ENCODE assay signal across 9 cellular contexts in genomic region chr10:63206576-63206975, GRCh38.
DNase-seq lines count a peak whose midpoint lies in the region; ATAC-seq and TF ChIP-seq lines count a peak whose summit lies in the region.
"Had no signal": no experiment of that assay in that cellular context is flagged by ENCODE, and none has a peak within 500 bp of the region (broad histone marks: within the 10 kb centered on the region; RNA-seq: fewer than 3 reads in every experiment).

No MANE protein-coding gene starts in this region.

- TF ChIP-seq EP300 in tibial nerve (IDR thresholded peaks at IDR 0.05) = no peak

- H3K9me3 ChIP-seq in right lobe of liver (no peaks in the 10 kb centered on the region), tibial nerve (no peaks in the 10 kb centered on the region)

- H3K4me1 ChIP-seq in right lobe of liver (peaks cover 0 to 14% (median 2%) of the 10 kb centered on the region in 4 donors), tibial nerve (peaks cover 0 to 83% (median 36%) of the 10 kb centered on the region in 4 donors)

- H3K36me3 ChIP-seq in right lobe of liver = peaks cover 0 to 24% (median 9%) of the 10 kb centered on the region in 4 donors
- peaks cover 0 to 5% (median 0%) of the 10 kb centered on the region in 3 donors for H3K36me3 ChIP-seq in tibial nerve

- peaks cover 35% of the 10 kb centered on the region for H3K36me3 Mint-ChIP-seq in activated naive CD8-positive, alpha-beta T cell treated with anti-CD3 and anti-CD28 coated beads, Interleukin-2, amount 10 ng/mL, durations not matched to agents 7 days and 5 days
- H3K36me3 Mint-ChIP-seq in activated naive CD8-positive, alpha-beta T cell treated with anti-CD3 and anti-CD28 coated beads for 36 hours = peaks cover 39% of the 10 kb centered on the region
- H3K36me3 Mint-ChIP-seq in activated T-helper 17 cell treated with anti-CD3 and anti-CD28 coated beads, Interleukin-2, amount 50 U/mL, for 72 hours (ENCODE audit: low read depth) = peaks cover 86% of the 10 kb centered on the region

- POLR2A ChIA-PET in activated naive CD8-positive, alpha-beta T cell treated with anti-CD3 and anti-CD28 coated beads, Interleukin-2, amount 10 ng/mL, durations not matched to agents 7 days and 5 days (lab: Charles Lee) = interaction anchor here (0.6 to 1.5 kb wide), 2 partner anchors 63 to 258 kb away, joined by 4 to 5 read pairs; no protein-coding TSS in a partner anchor

- H3K27ac Mint-ChIP-seq in activated naive CD8-positive, alpha-beta T cell treated with anti-CD3 and anti-CD28 coated beads, Interleukin-2, amount 10 ng/mL, durations not matched to agents 7 days and 5 days = peak overlapping the region; percentile 87
- no peak overlapping the region for H3K27ac Mint-ChIP-seq in activated naive CD8-positive, alpha-beta T cell treated with anti-CD3 and anti-CD28 coated beads for 36 hours
- peak overlapping the region; percentile 74 for H3K27ac Mint-ChIP-seq in activated T-helper 17 cell treated with anti-CD3 and anti-CD28 coated beads, Interleukin-2, amount 50 U/mL, for 72 hours

- peaks cover 51% of the 10 kb centered on the region for H3K4me1 Mint-ChIP-seq in activated naive CD8-positive, alpha-beta T cell treated with anti-CD3 and anti-CD28 coated beads, Interleukin-2, amount 10 ng/mL, durations not matched to agents 7 days and 5 days
- H3K4me1 Mint-ChIP-seq in activated naive CD8-positive, alpha-beta T cell treated with anti-CD3 and anti-CD28 coated beads for 36 hours = peaks cover 45% of the 10 kb centered on the region
- H3K4me1 Mint-ChIP-seq in activated T-helper 17 cell treated with anti-CD3 and anti-CD28 coated beads, Interleukin-2, amount 50 U/mL, for 72 hours = peaks cover 34% of the 10 kb centered on the region

- no peaks in the 10 kb centered on the region for H3K9me3 Mint-ChIP-seq in activated naive CD8-positive, alpha-beta T cell treated with anti-CD3 and anti-CD28 coated beads, Interleukin-2, amount 10 ng/mL, durations not matched to agents 7 days and 5 days
- no peaks in the 10 kb centered on the region for H3K9me3 Mint-ChIP-seq in activated naive CD8-positive, alpha-beta T cell treated with anti-CD3 and anti-CD28 coated beads for 36 hours
- H3K9me3 Mint-ChIP-seq in activated T-helper 17 cell treated with anti-CD3 and anti-CD28 coated beads, Interleukin-2, amount 50 U/mL, for 72 hours = no peaks in the 10 kb centered on the region

- H3K27me3 ChIP-seq in right lobe of liver (no peaks in the 10 kb centered on the region), tibial nerve (no peaks in the 10 kb centered on the region)

- TF ChIP-seq POLR2A in right lobe of liver (IDR thresholded peaks at IDR 0.05) (no peak), tibial nerve (IDR thresholded peaks at IDR 0.05) (no peak)

- H3K4me3 ChIP-seq in right lobe of liver (no peak overlapping the region), tibial nerve (no peak overlapping the region)

- no peaks in the 10 kb centered on the region for H3K27me3 Mint-ChIP-seq in activated naive CD8-positive, alpha-beta T cell treated with anti-CD3 and anti-CD28 coated beads, Interleukin-2, amount 10 ng/mL, durations not matched to agents 7 days and 5 days
- no peaks in the 10 kb centered on the region for H3K27me3 Mint-ChIP-seq in activated naive CD8-positive, alpha-beta T cell treated with anti-CD3 and anti-CD28 coated beads for 36 hours
- H3K27me3 Mint-ChIP-seq in activated T-helper 17 cell treated with anti-CD3 and anti-CD28 coated beads, Interleukin-2, amount 50 U/mL, for 72 hours = no peaks in the 10 kb centered on the region

- no peak for DNase-seq in activated naive CD8-positive, alpha-beta T cell treated with anti-CD3 and anti-CD28 coated beads, Interleukin-2, amount 10 ng/mL, durations not matched to agents 7 days and 5 days
- no peak for DNase-seq in activated naive CD8-positive, alpha-beta T cell treated with anti-CD3 and anti-CD28 coated beads for 36 hours
- DNase-seq in right lobe of liver (no peak), tibial nerve (ENCODE audit: low spot score in 2 of 2) (no peak), left colon (no peak), kidney tubule cell (ENCODE audit: low spot score) (no peak), superior temporal gyrus (ENCODE audit: extremely low spot score) (no peak)
- DNase-seq: T1000 had no signal

- peak; percentile 35 for ATAC-seq in activated naive CD8-positive, alpha-beta T cell treated with anti-CD3 and anti-CD28 coated beads, Interleukin-2, amount 10 ng/mL, durations not matched to agents 7 days and 5 days (ENCODE audit: low read depth)
- ATAC-seq in activated T-helper 17 cell treated with anti-CD3 and anti-CD28 coated beads, Interleukin-2, amount 50 U/mL, for 72 hours (replicated peaks) = no peak
- no peak for ATAC-seq in right lobe of liver
- ATAC-seq in left colon = no peak

- H3K4me3 Mint-ChIP-seq in activated naive CD8-positive, alpha-beta T cell treated with anti-CD3 and anti-CD28 coated beads, Interleukin-2, amount 10 ng/mL, durations not matched to agents 7 days and 5 days = peak overlapping the region; percentile 68
- H3K4me3 Mint-ChIP-seq in activated naive CD8-positive, alpha-beta T cell treated with anti-CD3 and anti-CD28 coated beads for 36 hours = no peak overlapping the region
- peak overlapping the region; percentile 67 for H3K4me3 Mint-ChIP-seq in activated T-helper 17 cell treated with anti-CD3 and anti-CD28 coated beads, Interleukin-2, amount 50 U/mL, for 72 hours

- peak overlapping the region; percentile 0 to 7 (median 6) for H3K27ac ChIP-seq in right lobe of liver
- peak overlapping the region; percentile 39 to 84 (median 64) for H3K27ac ChIP-seq in tibial nerve

- intact Hi-C loops in right lobe of liver (cut with DNase I) = no loop called here
- intact Hi-C loops in left colon (cut with DNase I, micrococcal nuclease) = no loop called here

- TF ChIP-seq CTCF in right lobe of liver (IDR thresholded peaks at IDR 0.05) (no peak), tibial nerve (IDR thresholded peaks at IDR 0.05) (no peak)
